In genomic region chr12:902581-902980, GRCh38 we compare ENCODE assay signal across 26 cellular contexts. TPM values are rescaled to one million over a fixed set of nuclear protein-coding genes. Genes with fewer than 3 reads are reported as not detected.
A peak's percentile ranks its signal among the peaks of the same experiment; 100 is the strongest.
DNase-seq lines count a peak whose midpoint lies in the region; ATAC-seq and TF ChIP-seq lines count a peak whose summit lies in the region.
"Had no signal": no experiment of that assay in that cellular context is flagged by ENCODE, and none has a peak within 500 bp of the region (broad histone marks: within the 10 kb centered on the region; RNA-seq: fewer than 3 reads in every experiment).

No MANE protein-coding gene starts in this region.

- peaks cover 46 to 62% (median 57%) of the 10 kb centered on the region in 10 experiments for H3K4me1 ChIP-seq in BLaER1 treated with 17β-estradiol and CSF1 and Interleukin-3, amounts not matched to agents 10 nM and 100 nM
- peaks cover 0 to 26% (median 0%) of the 10 kb centered on the region in 4 donors for H3K4me1 ChIP-seq in right lobe of liver
- H3K4me1 ChIP-seq in SJCRH30: peaks cover 6% of the 10 kb centered on the region
- H3K4me1 ChIP-seq: breast epithelium, SJSA1, transverse colon had no signal

- peaks cover 23 to 37% (median 35%) of the 10 kb centered on the region in 3 donors for H3K4me1 Mint-ChIP-seq in T-cell

- CTCF ChIA-PET in T-cell (lab: Charles Lee) (interaction anchor here in 1 of 2 donors (1.0 kb wide), 1 partner anchor 703 kb away, joined by 3 read pairs; no protein-coding TSS in a partner anchor), HEK293T (lab: Yijun Ruan, JAX) (no interaction called here)

- H3K9ac ChIP-seq in BLaER1 treated with 17β-estradiol and CSF1 and Interleukin-3, amounts not matched to agents 10 nM and 100 nM: peak overlapping the region in 2 of 11 experiments; percentile 9 to 51; a peak in 1 of 22 replicates

- no peak for TF ChIP-seq POLR2A in right lobe of liver (IDR thresholded peaks at IDR 0.05)

- H3K4me3 ChIP-seq in BLaER1 treated with 17β-estradiol and CSF1 and Interleukin-3, amounts not matched to agents 10 nM and 100 nM: no peak overlapping the region
- H3K4me3 ChIP-seq in right lobe of liver (no peak overlapping the region), SJCRH30 (no peak overlapping the region)
- H3K4me3 ChIP-seq: breast epithelium, heart left ventricle, SJSA1, skin epidermis, transverse colon had no signal

- DNase-seq in NCI-H510A (lab: John Stamatoyannopoulos, UW) (peak; percentile 8), NCI-H510A treated with DMSO at 0.1 percent for 48 hours (lab: John Stamatoyannopoulos, UW) (no peak), T-cell (no peak), right lobe of liver (no peak), medulla oblongata (ENCODE audit: extremely low spot score) (no peak), HEK293T (ENCODE audit: extremely low spot score) (no peak), SJCRH30 (no peak)
- DNase-seq: activated CD4-positive, alpha-beta memory T cell treated with anti-CD3 and anti-CD28 coated beads, Interleukin-2, amount 10 ng/mL, durations not matched to agents 7 days and 5 days; activated naive CD4-positive, alpha-beta T cell; activated T-cell treated with anti-CD3 and anti-CD28 coated beads, Interleukin-2, amount 50 U/mL, for 1 hour; DMS79 treated with DMSO at 0.1 percent for 48 hours; effector CD4-positive, alpha-beta T cell; GF-D8; heart left ventricle; kidney glomerular epithelial cell; NCI-H1092 treated with DMSO at 0.1 percent for 48 hours; NCI-H187 treated with DMSO at 0.1 percent for 48 hours; NCI-H2227 treated with DMSO at 0.1 percent for 48 hours; NCI-H774; nucleus accumbens; transverse colon had no signal

- TF ChIP-seq CTCF in right lobe of liver (IDR thresholded peaks at IDR 0.05): no peak

- POLR2A ChIA-PET in T-cell (lab: Charles Lee) (no interaction called here), HEK293T (lab: Yijun Ruan, JAX) (no interaction called here)

- no peak overlapping the region for H3K4me3 Mint-ChIP-seq in T-cell
- H3K4me3 Mint-ChIP-seq: activated CD4-positive, alpha-beta memory T cell treated with anti-CD3 and anti-CD28 coated beads, Interleukin-2, amount 10 ng/mL, durations not matched to agents 7 days and 5 days had no signal

- H3K9me3 Mint-ChIP-seq in T-cell: no peaks in the 10 kb centered on the region
- H3K9me3 Mint-ChIP-seq: activated CD4-positive, alpha-beta memory T cell treated with anti-CD3 and anti-CD28 coated beads, Interleukin-2, amount 10 ng/mL, durations not matched to agents 7 days and 5 days had no signal

- no peaks in the 10 kb centered on the region for H3K9me3 ChIP-seq in BLaER1 treated with 17β-estradiol and CSF1 and Interleukin-3, amounts not matched to agents 10 nM and 100 nM (replicated peaks in 1 of 11)
- H3K9me3 ChIP-seq in right lobe of liver: no peaks in the 10 kb centered on the region
- no peaks in the 10 kb centered on the region for H3K9me3 ChIP-seq in SJCRH30 (replicated peaks)
- H3K9me3 ChIP-seq: breast epithelium, heart left ventricle, SJSA1, transverse colon had no signal

- peak overlapping the region in 5 of 11 experiments; percentile 6 to 85 (median 83); a peak in 4 of 22 replicates for H3K27ac ChIP-seq in BLaER1 treated with 17β-estradiol and CSF1 and Interleukin-3, amounts not matched to agents 10 nM and 100 nM
- H3K27ac ChIP-seq in right lobe of liver (no peak overlapping the region), SJCRH30 (no peak overlapping the region)
- H3K27ac ChIP-seq: breast epithelium, heart left ventricle, SJSA1, transverse colon had no signal

- H3K27me3 Mint-ChIP-seq in T-cell: no peaks in the 10 kb centered on the region
- H3K27me3 Mint-ChIP-seq: activated CD4-positive, alpha-beta memory T cell treated with anti-CD3 and anti-CD28 coated beads, Interleukin-2, amount 10 ng/mL, durations not matched to agents 7 days and 5 days had no signal

- H3K4me2 ChIP-seq in BLaER1 treated with 17β-estradiol and CSF1 and Interleukin-3, amounts not matched to agents 10 nM and 100 nM: peak overlapping the region; percentile 82 to 94 (median 88); a peak in 20 of 22 replicates

- H3K36me3 Mint-ChIP-seq in T-cell: peaks cover 69% of the 10 kb centered on the region

- H4K20me1 ChIP-seq in BLaER1 treated with 17β-estradiol and CSF1 and Interleukin-3, amounts not matched to agents 10 nM and 100 nM: peaks cover 0 to 100% (median 23%) of the 10 kb centered on the region in 11 experiments; a peak in 18 of 22 replicates

- intact Hi-C loops in right lobe of liver (cut with DNase I): no loop called here

- H3K36me3 ChIP-seq in BLaER1 treated with 17β-estradiol and CSF1 and Interleukin-3, amounts not matched to agents 10 nM and 100 nM: peaks cover 73 to 95% (median 83%) of the 10 kb centered on the region in 11 experiments
- H3K36me3 ChIP-seq in right lobe of liver (peaks cover 6 to 66% (median 26%) of the 10 kb centered on the region in 4 donors), SJCRH30 (peaks cover 80% of the 10 kb centered on the region)

- ATAC-seq in T-cell (replicated peaks in 1 of 4) (no peak), right lobe of liver (peak; percentile 70 to 80 (median 72))
- ATAC-seq: activated CD4-positive, CD25-positive, alpha-beta regulatory T cell treated with anti-CD3 and anti-CD28 coated beads, Interleukin-2, amount 50 U/mL, for 24 hours; heart left ventricle had no signal

- peak overlapping the region; percentile 50 to 65 for H3K27ac Mint-ChIP-seq in T-cell
- H3K27ac Mint-ChIP-seq: activated CD4-positive, alpha-beta memory T cell treated with anti-CD3 and anti-CD28 coated beads, Interleukin-2, amount 10 ng/mL, durations not matched to agents 7 days and 5 days had no signal

- no peaks in the 10 kb centered on the region for H3K27me3 ChIP-seq in BLaER1 treated with 17β-estradiol and CSF1 and Interleukin-3, amounts not matched to agents 10 nM and 100 nM
- no peaks in the 10 kb centered on the region for H3K27me3 ChIP-seq in right lobe of liver
- no peaks in the 10 kb centered on the region for H3K27me3 ChIP-seq in SJCRH30
- H3K27me3 ChIP-seq: breast epithelium, heart left ventricle, SJSA1, transverse colon had no signal

- WGBS in right lobe of liver (ENCODE audit: insufficient coverage, low coverage, low lambda C conversion rate, missing lambda C conversion rate): 52% methylated on average over 3 of the region's 3 CpGs

TF ChIP-seq in HEK293T, 16 proteins besides CTCF, POLR2A, EP300 and RAD21:
- no peak for TF ChIP-seq HDGF (IDR thresholded peaks at IDR 0.05; ENCODE audit: borderline replicate concordance)
- TF ChIP-seq ZNF384 (IDR thresholded peaks at IDR 0.05): no peak
- no peak for TF ChIP-seq CTBP1 (IDR thresholded peaks at IDR 0.05; ENCODE audit: borderline replicate concordance)
- no peak for TF ChIP-seq LEF1 (IDR thresholded peaks at IDR 0.05; ENCODE audit: borderline replicate concordance)
- no peak for TF ChIP-seq L3MBTL2 (conservative IDR thresholded peaks at IDR 0.05)
- TF ChIP-seq FOXM1 (IDR thresholded peaks at IDR 0.05; ENCODE audit: borderline replicate concordance): no peak
- TF ChIP-seq SP1 (IDR thresholded peaks at IDR 0.05): no peak
- TF ChIP-seq PKNOX1 (IDR thresholded peaks at IDR 0.05): no peak
- no peak for TF ChIP-seq ELF4 (IDR thresholded peaks at IDR 0.05)

RNA-seq across cellular contexts. Expression of gene RAD52, which starts 46.9 kb away (rescaled TPM):
- total RNA-seq in T-cell: 10 to 100 TPM; 12.7 to 28.4 (median 18.3) TPM
- 10 to 100 TPM in 1 of 6 experiments, 1 to 10 TPM in 5; 5.6 to 10.5 (median 8.5) TPM for total RNA-seq in right lobe of liver
- total RNA-seq in SJCRH30 (2014; rRNA removed; shearing (Covaris generic)): 11.8 and 14.2 TPM in 2 replicates

Comparison
In these comparisons a context has a peak if more than half of its experiments do, and no peak if none do; other contexts are left out.
1. ATAC-seq: peak in right lobe of liver (4 of 4); none in T-cell (0 of 4).